Comparison of ENCODE assay signal across 20 cellular contexts in the genomic region with DNA sequence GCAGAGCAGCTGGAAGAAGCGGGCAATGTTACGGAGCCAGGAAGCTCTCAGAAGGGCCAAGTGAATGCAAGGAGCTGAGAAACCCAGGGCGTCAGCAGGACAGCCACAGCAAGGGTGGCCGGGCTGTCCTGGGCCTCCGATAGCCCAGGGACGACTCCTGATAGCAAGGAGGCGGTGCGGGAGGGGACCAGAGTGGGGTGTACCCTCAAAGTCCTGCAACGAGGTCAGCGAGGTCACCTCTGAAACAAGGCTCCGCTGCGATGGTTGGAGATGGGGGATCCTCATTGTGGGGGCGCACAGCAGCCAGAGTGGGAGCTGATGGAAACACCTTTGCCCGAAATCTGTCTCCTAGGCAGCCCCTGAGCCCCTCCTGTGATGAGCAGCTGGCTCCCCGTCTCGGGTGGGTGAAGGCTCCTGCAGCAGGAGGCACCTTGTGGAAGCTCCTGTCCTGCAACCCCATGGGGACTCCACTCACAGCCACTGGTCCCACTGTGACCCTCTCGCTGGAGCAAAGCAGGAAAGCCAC. TPM values are rescaled to one million over a fixed set of nuclear protein-coding genes. Genes with fewer than 3 reads are reported as not detected.
"Had no signal": no experiment of that assay in that cellular context is flagged by ENCODE, and none has a peak within 500 bp of the region (broad histone marks: within the 10 kb centered on the region; RNA-seq: fewer than 3 reads in every experiment).

No MANE protein-coding gene starts in this region.

- H3K27me3 ChIP-seq: MG63, SJSA1 had no signal

- H3K4me3 ChIP-seq: MG63, SJSA1, SK-N-MC had no signal

- H3K36me3 ChIP-seq: MG63, SJSA1 had no signal

- H3K27ac ChIP-seq: SJSA1, SK-N-MC had no signal

- H3K9me3 ChIP-seq: MG63, SJSA1 had no signal

- DNase-seq: KBM-7, MG63, NCI-H1092, NCI-H1105 treated with DMSO at 0.1 percent for 48 hours, NCI-H1417 treated with DMSO at 0.1 percent for 48 hours, NCI-H146, NCI-H1694 treated with DMSO at 0.1 percent for 48 hours, NCI-H1930, NCI-H2081, NCI-H2107, NCI-H2227 treated with DMSO at 0.1 percent for 48 hours, NCI-H524, NCI-H526 treated with DMSO at 0.1 percent for 48 hours, NCI-H774, Right ventricle myocardium superior, RPMI8226, SIG-M5 had no signal

RNA-seq across cellular contexts. Expression of a gene that starts 43.8 kb away (rescaled TPM):
- total RNA-seq: HT-29, Right ventricle myocardium superior had no signal
